13 cellular contexts compared by ENCODE assay signal in genomic region chr12:115259968-115260806, GRCh38.
"Had no signal": no experiment of that assay in that cellular context is flagged by ENCODE, and none has a peak within 500 bp of the region (broad histone marks: within the 10 kb centered on the region; RNA-seq: fewer than 3 reads in every experiment).

No MANE protein-coding gene starts in this region.

- H3K4me3 ChIP-seq: adrenal gland, coronary artery, gastroesophageal sphincter, skin epidermis, tibial nerve had no signal

- H3K4me1 ChIP-seq: adrenal gland, gastroesophageal sphincter, tibial nerve had no signal

- DNase-seq: activated CD4-positive, alpha-beta T cell treated with anti-CD3 and anti-CD28 coated beads, Interleukin-2, amount 50 U/mL, for 1 hour; activated naive CD4-positive, alpha-beta T cell treated with anti-CD3 and anti-CD28 coated beads, Interleukin-2, amount 50 U/mL, for 16 hours; adrenal gland; caudate nucleus; effector memory CD4-positive, alpha-beta T cell; kidney; naive thymus-derived CD4-positive, alpha-beta T cell; posterior cingulate gyrus had no signal

- H3K27me3 ChIP-seq: adrenal gland, gastroesophageal sphincter, tibial nerve had no signal

- H3K36me3 ChIP-seq: adrenal gland, gastroesophageal sphincter, tibial nerve had no signal

- H3K9me3 ChIP-seq: adrenal gland, gastroesophageal sphincter, tibial nerve had no signal

- H3K27ac ChIP-seq: adrenal gland, coronary artery, epithelial cell of prostate, gastroesophageal sphincter, skin epidermis, tibial nerve had no signal

- ATAC-seq: gastroesophageal sphincter; naive thymus-derived CD4-positive, alpha-beta T cell had no signal
